ENCODE assay signal across 8 cellular contexts in genomic region chr15:48855501-48856440, GRCh38. TPM values are rescaled to one million over a fixed set of nuclear protein-coding genes. Genes with fewer than 3 reads are reported as not detected.
DNase-seq lines count a peak whose midpoint lies in the region; ATAC-seq, FAIRE-seq and TF ChIP-seq lines count a peak whose summit lies in the region.

No MANE protein-coding gene starts in this region.

- H3K27me3 Mint-ChIP-seq in astrocyte (ENCODE audit: low read depth, unreplicated experiment) = no peaks in the 10 kb centered on the region

- no peaks in the 10 kb centered on the region for H3K36me3 ChIP-seq in HUES64 (ENCODE audit: insufficient read depth, low read length)
- no peaks in the 10 kb centered on the region for H3K36me3 ChIP-seq in astrocyte (ENCODE audit: insufficient read depth, low read length)
- no peaks in the 10 kb centered on the region for H3K36me3 ChIP-seq in HepG2 (replicated peaks in 1 of 2; ENCODE audit: control insufficient read depth in 1 of 2, insufficient read depth in 2 of 2, low read length in 2 of 2)

- H3K9me3 ChIP-seq in HUES64 (ENCODE audit: insufficient read depth, low read depth, low read length) = no peaks in the 10 kb centered on the region
- no peaks in the 10 kb centered on the region for H3K9me3 ChIP-seq in astrocyte (ENCODE audit: insufficient read depth, low read depth, low read length)
- no peaks in the 10 kb centered on the region for H3K9me3 ChIP-seq in HepG2 (ENCODE audit: low read length)

- no TSS peak for BruUV-seq in HepG2 (replicated peaks; lab: Mats Ljungman, UMichigan)

- intact Hi-C loops in HepG2 (cut with micrococcal nuclease; ENCODE audit: unreplicated experiment) (loop anchor here (1.0 kb wide), 1 partner anchor 497 kb away; no protein-coding TSS in a partner anchor), lower leg skin (cut with DNase I; ENCODE audit: low total_unique reads) (no loop called here)

- 36% methylated on average over 6 of the region's 6 CpGs for WGBS in HUES64
- WGBS in HepG2 (ENCODE audit: low lambda C conversion rate) = 0% methylated on average over 6 of the region's 6 CpGs
- 17 to 22% methylated on average over 6 of the region's 6 CpGs for WGBS in lower leg skin, 2 donors

- H3K27me3 ChIP-seq in HUES64 (ENCODE audit: insufficient read depth, low read length) (no peaks in the 10 kb centered on the region), astrocyte (ENCODE audit: insufficient read depth, low read length) (no peaks in the 10 kb centered on the region), HepG2 (ENCODE audit: control insufficient read depth in 1 of 2, insufficient read depth in 2 of 2, low read length in 2 of 2) (no peaks in the 10 kb centered on the region; a peak in 1 of 5 replicates)

- no peak for TF ChIP-seq EP300 in HepG2 (IDR thresholded peaks at IDR 0.05; ENCODE audit: low read depth in 2 of 2, low read length in 2 of 2)
- no peak for TF ChIP-seq EP300 in HepG2 (CRISPR knock-in tag; IDR thresholded peaks at IDR 0.05; ENCODE audit: borderline replicate concordance)

- H3K4me3 Mint-ChIP-seq in astrocyte (ENCODE audit: unreplicated experiment) = no peak overlapping the region

- FAIRE-seq in astrocyte (lab: Jason Lieb, UNC) = peak; percentile 93
- peak; percentile 73 for FAIRE-seq in HepG2 (lab: Jason Lieb, UNC)

- H3K4me3 ChIP-seq in HUES64 (ENCODE audit: low read length) = no peak overlapping the region
- H3K4me3 ChIP-seq in astrocyte (ENCODE audit: insufficient read depth, low read depth, low read length) = no peak overlapping the region
- H3K4me3 ChIP-seq in HepG2 (replicated peaks in 1 of 3; ENCODE audit: insufficient read depth in 1 of 3, low read depth in 2 of 3, low read length in 3 of 3) = peak overlapping the region in 1 of 3 experiments; percentile 18; a peak in 1 of 6 replicates
- no peak overlapping the region for H3K4me3 ChIP-seq in lower leg skin (ENCODE audit: low read depth, poor library complexity, severe bottlenecking)

- no peak for TF ChIP-seq RAD21 in HepG2 (CRISPR knock-in tag; IDR thresholded peaks at IDR 0.05)

- peaks cover 4% of the 10 kb centered on the region for H3K36me3 Mint-ChIP-seq in astrocyte (ENCODE audit: low read depth, unreplicated experiment)

- ATAC-seq in HepG2 (peak; percentile 96), HG02642 (IDR thresholded peaks at IDR 0.05; ENCODE audit: poor library complexity, unreplicated experiment) (no peak), HG03378 (IDR thresholded peaks at IDR 0.05; ENCODE audit: unreplicated experiment) (no peak)

- in situ Hi-C loops in HepG2 (cut with HindIII; ENCODE audit: extremely low pct_ligation_motif_present, low pct_unique_long_range_greater_than_20kb) = loop anchor here (25.0 kb wide), 1 partner anchor 232 kb away; no protein-coding TSS in a partner anchor

- no peak overlapping the region for H3K27ac Mint-ChIP-seq in astrocyte (ENCODE audit: unreplicated experiment)

- DNase-seq in AG09319 (ENCODE audit: extremely low read depth, low read depth) = no peak
- peak; percentile 80 for DNase-seq in astrocyte (ENCODE audit: low read depth)
- peak; percentile 33 for DNase-seq in HepG2 (ENCODE audit: low spot score)
- DNase-seq in lower leg skin (ENCODE audit: low spot score in 2 of 2) = no peak
- DNase-seq in NCI-H128 (lab: John Stamatoyannopoulos, UW; ENCODE audit: unreplicated experiment) = no peak

- POLR2A ChIA-PET in HepG2 (lab: Yijun Ruan, JAX) = no interaction called here

- no peak for TF ChIP-seq POLR2A in HepG2 (IDR thresholded peaks at IDR 0.05; ENCODE audit: insufficient read depth in 1 of 2, low read depth in 2 of 2, low read length in 2 of 2)
- TF ChIP-seq POLR2A in lower leg skin (IDR thresholded peaks at IDR 0.05) = no peak

- no peaks in the 10 kb centered on the region for H3K9me3 Mint-ChIP-seq in astrocyte (ENCODE audit: unreplicated experiment)

- H4K20me1 ChIP-seq in astrocyte (ENCODE audit: insufficient read depth, low read length) (no peaks in the 10 kb centered on the region), HepG2 (ENCODE audit: insufficient read depth, low read length) (no peaks in the 10 kb centered on the region)

- peaks cover 29% of the 10 kb centered on the region for H3K4me1 Mint-ChIP-seq in astrocyte (ENCODE audit: low read depth, unreplicated experiment)

- H3K9ac ChIP-seq in HUES64 (ENCODE audit: low read depth, low read length) (no peak overlapping the region), astrocyte (ENCODE audit: low read length) (no peak overlapping the region), HepG2 (ENCODE audit: insufficient read depth, low read depth, low read length) (no peak overlapping the region; the same call in 1 of the 2 replicates)

- peaks cover 22% of the 10 kb centered on the region for H3K4me1 ChIP-seq in HUES64 (ENCODE audit: insufficient read depth, low read length)
- H3K4me1 ChIP-seq in astrocyte (ENCODE audit: insufficient read depth, low read length) = peaks cover 17% of the 10 kb centered on the region
- H3K4me1 ChIP-seq in HepG2 (ENCODE audit: insufficient read depth, low read length) = peaks cover 11% of the 10 kb centered on the region

- H2AFZ ChIP-seq in astrocyte (ENCODE audit: low read depth, low read length) = peak overlapping the region; percentile 13
- H2AFZ ChIP-seq in HepG2 (ENCODE audit: low read length) = peak overlapping the region; percentile 68

- H3K79me2 ChIP-seq in astrocyte (ENCODE audit: insufficient read depth, low read length) (no peaks in the 10 kb centered on the region), HepG2 (ENCODE audit: insufficient read depth, low read length) (no peaks in the 10 kb centered on the region)

- CTCF ChIA-PET in HepG2 (lab: Yijun Ruan, JAX; ENCODE audit: low intra/inter-chr PET ratio, low total read pairs) = interaction anchor here (1.6 kb wide), 1 partner anchor 498 kb away, joined by 5 read pairs; no protein-coding TSS in a partner anchor

- peak overlapping the region; percentile 14 for H3K4me2 ChIP-seq in astrocyte (ENCODE audit: low read length)
- peak overlapping the region; percentile 66 for H3K4me2 ChIP-seq in HepG2 (ENCODE audit: low read depth, low read length)

- peak overlapping the region; percentile 51; the same call in 1 of the 2 replicates for H3K27ac ChIP-seq in HUES64 (ENCODE audit: low read depth, low read length)
- H3K27ac ChIP-seq in astrocyte (ENCODE audit: low read depth, low read length) = no peak overlapping the region
- H3K27ac ChIP-seq in HepG2 (ENCODE audit: extremely low read length, insufficient read depth, low read length) = no peak overlapping the region

- TF ChIP-seq CTCF in AG09319 (IDR thresholded peaks at IDR 0.05; ENCODE audit: low read depth, low read length) (peak; percentile 55), astrocyte (IDR thresholded peaks at IDR 0.05; ENCODE audit: insufficient read depth, low read depth, low read length) (peak; percentile 54), HepG2 (CRISPR knock-in tag; IDR thresholded peaks at IDR 0.05) (peak; percentile 68), lower leg skin (IDR thresholded peaks at IDR 0.05) (no peak)

RNA-seq across cellular contexts. Expression of gene EID1, which starts 22.2 kb away (rescaled TPM):
- 152 TPM for polyA plus RNA-seq in HUES64 (2013, experiment 1 of 2)
- polyA plus RNA-seq in HUES64 (2013, experiment 2 of 2) = 154 TPM
- total RNA-seq in astrocyte = 165 and 166 TPM in 2 replicates
- 5.4 and 8.0 TPM in 2 replicates for total RNA-seq in HepG2 (2016; rRNA removed; fragmentation: Illumina TruSeq; extraction: Trizol)
- total RNA-seq in HepG2 (2016; cell fraction: cytosol; rRNA removed; fragmentation: Illumina TruSeq; extraction: Trizol; ENCODE audit: low read depth) = 0.20 and 0.26 TPM in 2 replicates
- 5.8 and 10.1 TPM in 2 replicates for total RNA-seq in HepG2 (2016; cell fraction: insoluble cytoplasmic fraction; rRNA removed; fragmentation: Illumina TruSeq; extraction: Trizol)
- 0.99 and 1.3 TPM in 2 replicates for total RNA-seq in HepG2 (2016; cell fraction: membrane; rRNA removed; fragmentation: Illumina TruSeq; extraction: Trizol)
- 1.7 and 2.3 TPM in 2 replicates for total RNA-seq in HepG2 (2016; cell fraction: nucleus; rRNA removed; fragmentation: Illumina TruSeq; extraction: Trizol)
- 1.7 and 2.2 TPM in 2 replicates for polyA plus RNA-seq in HepG2 (2011; rRNA removed)
- 1.7 and 1.8 TPM in 2 replicates for polyA plus RNA-seq in HepG2 (2011; cell fraction: cytosol; rRNA removed)
- polyA plus RNA-seq in HepG2 (2011; cell fraction: nucleus; rRNA removed) = 0.23 and 0.26 TPM in 2 replicates
- 0.79 and 1.1 TPM in 2 replicates for polyA plus RNA-seq in HepG2 (2012)
- 0.38 and 0.42 TPM in 2 replicates for polyA plus RNA-seq in HepG2 (2016; cell fraction: cytosol; fragmentation: Illumina TruSeq; extraction: Trizol; ENCODE audit: low read depth)
- polyA plus RNA-seq in HepG2 (2016; cell fraction: insoluble cytoplasmic fraction; fragmentation: Illumina TruSeq; extraction: Trizol; ENCODE audit: low read depth) = 9.2 TPM in 2 replicates
- 0.95 and 1.4 TPM in 2 replicates for polyA plus RNA-seq in HepG2 (2016; cell fraction: membrane; fragmentation: Illumina TruSeq; extraction: Trizol; ENCODE audit: low read depth)
- 2.4 and 5.1 TPM in 2 replicates for polyA plus RNA-seq in HepG2 (2016; cell fraction: nucleus; fragmentation: Illumina TruSeq; extraction: Trizol; ENCODE audit: insufficient read depth, low read depth)
- polyA minus RNA-seq in HepG2 (2011; rRNA and poly(A)+ RNA removed; ENCODE audit: low replicate concordance) = 0.26 and 32.6 TPM in 2 replicates
- polyA minus RNA-seq in HepG2 (2011; cell fraction: cytosol; rRNA and poly(A)+ RNA removed) = 0.69 and 1.3 TPM in 2 replicates
- 0.87 and 1.3 TPM in 2 replicates for polyA minus RNA-seq in HepG2 (2011; cell fraction: nucleus; rRNA and poly(A)+ RNA removed)
- 100 to 1,000 TPM in 1 of 4 donors, 10 to 100 TPM in 3; 58.5 to 127 (median 78.4) TPM for total RNA-seq in lower leg skin

RNA-seq across cellular contexts. Expression of gene CEP152, which starts 44.9 kb away (rescaled TPM):
- 7.1 TPM for polyA plus RNA-seq in HUES64 (2013, experiment 1 of 2)
- polyA plus RNA-seq in HUES64 (2013, experiment 2 of 2) = 7.4 TPM
- total RNA-seq in astrocyte (4.2 and 6.4 TPM in 2 replicates), HepG2 (2016; rRNA removed; fragmentation: Illumina TruSeq; extraction: Trizol) (14.7 and 20.2 TPM in 2 replicates), lower leg skin (1 to 10 TPM; 2.5 to 4.9 (median 3.5) TPM)
- 1.2 and 1.9 TPM in 2 replicates for total RNA-seq in HepG2 (2016; cell fraction: cytosol; rRNA removed; fragmentation: Illumina TruSeq; extraction: Trizol; ENCODE audit: low read depth)
- total RNA-seq in HepG2 (2016; cell fraction: insoluble cytoplasmic fraction; rRNA removed; fragmentation: Illumina TruSeq; extraction: Trizol) = 15.0 and 18.5 TPM in 2 replicates
- total RNA-seq in HepG2 (2016; cell fraction: membrane; rRNA removed; fragmentation: Illumina TruSeq; extraction: Trizol) = 2.5 and 2.8 TPM in 2 replicates
- 30.2 and 35.8 TPM in 2 replicates for total RNA-seq in HepG2 (2016; cell fraction: nucleus; rRNA removed; fragmentation: Illumina TruSeq; extraction: Trizol)
- 0.82 and 1.3 TPM in 2 replicates for polyA plus RNA-seq in HepG2 (2011; rRNA removed)
- polyA plus RNA-seq in HepG2 (2011; cell fraction: cytosol; rRNA removed) = 0.62 and 0.77 TPM in 2 replicates
- 1.4 and 2.1 TPM in 2 replicates for polyA plus RNA-seq in HepG2 (2011; cell fraction: nucleus; rRNA removed)
- polyA plus RNA-seq in HepG2 (2012) = 2.4 and 4.1 TPM in 2 replicates
- polyA plus RNA-seq in HepG2 (2016; cell fraction: cytosol; fragmentation: Illumina TruSeq; extraction: Trizol; ENCODE audit: low read depth) = 0.10 and 0.26 TPM in 2 replicates
- polyA plus RNA-seq in HepG2 (2016; cell fraction: insoluble cytoplasmic fraction; fragmentation: Illumina TruSeq; extraction: Trizol; ENCODE audit: low read depth) = 7.5 and 7.9 TPM in 2 replicates
- 0.38 and 0.42 TPM in 2 replicates for polyA plus RNA-seq in HepG2 (2016; cell fraction: membrane; fragmentation: Illumina TruSeq; extraction: Trizol; ENCODE audit: low read depth)
- 13.1 and 14.4 TPM in 2 replicates for polyA plus RNA-seq in HepG2 (2016; cell fraction: nucleus; fragmentation: Illumina TruSeq; extraction: Trizol; ENCODE audit: insufficient read depth, low read depth)
- polyA minus RNA-seq in HepG2 (2011; rRNA and poly(A)+ RNA removed; ENCODE audit: low replicate concordance) = 2.7 and 39.8 TPM in 2 replicates
- 1.8 and 2.5 TPM in 2 replicates for polyA minus RNA-seq in HepG2 (2011; cell fraction: cytosol; rRNA and poly(A)+ RNA removed)
- polyA minus RNA-seq in HepG2 (2011; cell fraction: nucleus; rRNA and poly(A)+ RNA removed) = 17.9 and 54.2 TPM in 2 replicates

Comparison
In these comparisons a context has a peak if more than half of its experiments do, and no peak if none do; other contexts are left out.
1. DNase-seq: peak in astrocyte (single experiment) and HepG2 (single experiment); none in AG09319 (single experiment), lower leg skin (0 of 2) and NCI-H128 (single experiment).
2. CTCF ChIP-seq: peak in AG09319 (single experiment), astrocyte (single experiment) and HepG2 (single experiment); none in lower leg skin (0 of 3).
3. RNA of gene EID1, which starts 22.2 kb away (total RNA-seq): 165 to 166 TPM in astrocyte and 58.5 to 127 TPM in lower leg skin; 0.20 to 10.1 TPM in HepG2; every median in the first group is over 4 times any median in the second.